ENCODE assay signal across 9 cellular contexts in genomic region chr6:29747688-29748250, GRCh38. TPM values are rescaled to one million over a fixed set of nuclear protein-coding genes. Genes with fewer than 3 reads are reported as not detected.
A peak's percentile ranks its signal among the peaks of the same experiment; 100 is the strongest.
DNase-seq lines count a peak whose midpoint lies in the region; ATAC-seq, FAIRE-seq and TF ChIP-seq lines count a peak whose summit lies in the region.
"Had no signal": no experiment of that assay in that cellular context is flagged by ENCODE, and none has a peak within 500 bp of the region (broad histone marks: within the 10 kb centered on the region; RNA-seq: fewer than 3 reads in every experiment).

No MANE protein-coding gene starts in this region.

- SMC1A ChIA-PET in GM12878 (lab: Charles Lee; ENCODE audit: uncharacterized antibody, unreplicated experiment), result interaction anchor here (1.1 to 2.4 kb wide), 3 partner anchors 10 to 98 kb away, joined by 3 to 17 read pairs (median 9); no protein-coding TSS in a partner anchor

- H3K4me1 ChIP-seq in heart left ventricle, result peaks cover 0 to 34% (median 25%) of the 10 kb centered on the region in 12 donors
- H3K4me1 ChIP-seq in GM12878 (ENCODE audit: control insufficient read depth, insufficient read depth, low read length), result peaks cover 10% of the 10 kb centered on the region
- peaks cover 31% of the 10 kb centered on the region for H3K4me1 ChIP-seq in lower lobe of right lung

- intact Hi-C loops in heart left ventricle (cut with DNase I) (loop anchor here in 1 of 10 donors (10.0 kb wide), 1 partner anchor 93 kb away; the partner anchor contains the start of gene MOG), Right ventricle myocardium inferior (cut with DNase I) (no loop called here), GM12878 (cut with micrococcal nuclease; ENCODE audit: unreplicated experiment) (no loop called here), lower lobe of right lung (cut with DNase I) (no loop called here)

- RAD21 ChIA-PET in GM12878 (lab: Charles Lee; ENCODE audit: unreplicated experiment), result interaction anchor here (1.4 to 2.9 kb wide), 4 partner anchors 10 to 100 kb away, joined by 4 to 11 read pairs (median 6); no protein-coding TSS in a partner anchor

- WGBS in heart left ventricle, 4 donors, result 77 to 87% (median 81%) methylated on average over 8 of the region's 8 CpGs
- WGBS in GM12878 (ENCODE audit: insufficient coverage, insufficient replicate concordance, low lambda C conversion rate, missing lambda C conversion rate), result 84% methylated on average over 8 of the region's 8 CpGs

- H3K4me3 ChIP-seq in heart left ventricle (peak overlapping the region; percentile 67 to 96 (median 78)), GM12878 (peak overlapping the region; percentile 85), lower lobe of right lung (peak overlapping the region; percentile 78)

- DNase-seq in heart left ventricle, result no peak
- DNase-seq in Right ventricle myocardium inferior (ENCODE audit: missing footprints), result no peak
- DNase-seq in GM12878 (ENCODE audit: low read depth, low spot score), result no peak
- no peak for DNase-seq in lower lobe of right lung
- DNase-seq in urothelium cell line (ENCODE audit: low spot score), result peak; percentile 13
- DNase-seq in ACHN, result no peak
- DNase-seq in A172 (ENCODE audit: low spot score), result no peak

- H3K4me2 ChIP-seq in GM12878 (ENCODE audit: control insufficient read depth, insufficient read depth), result peak overlapping the region; percentile 89

- BruUV-seq in GM12878 (replicated peaks; lab: Mats Ljungman, UMichigan), result no TSS peak

- H3K79me2 ChIP-seq in GM12878 (ENCODE audit: control insufficient read depth, insufficient read depth, low read length), result peaks cover 5% of the 10 kb centered on the region

- in situ Hi-C loops in GM12878 (cut with MboI) (no loop called here), ACHN (cut with HindIII; ENCODE audit: low pct_ligation_motif_present, low pct_unique_long_range_greater_than_20kb, low sequenced_read_pairs) (no loop called here)

- CTCF ChIA-PET in GM12878 (lab: Yijun Ruan, JAX), result interaction anchor here (0.6 to 8.7 kb wide), 8 partner anchors 11 to 99 kb away, joined by 3 to 117 read pairs (median 10); no protein-coding TSS in a partner anchor

- peaks cover 0 to 14% (median 0%) of the 10 kb centered on the region in 9 donors for H3K36me3 ChIP-seq in heart left ventricle
- no peaks in the 10 kb centered on the region for H3K36me3 ChIP-seq in GM12878 (ENCODE audit: control insufficient read depth in 2 of 2, insufficient read depth in 2 of 2, low read length in 1 of 2)
- peaks cover 15% of the 10 kb centered on the region for H3K36me3 ChIP-seq in lower lobe of right lung

- TF ChIP-seq POLR2A in heart left ventricle (IDR thresholded peaks at IDR 0.05) (no peak), GM12878 (IDR thresholded peaks at IDR 0.05; ENCODE audit: low read depth, low read length) (no peak)

- peak overlapping the region in 3 of 12 donors; percentile 83 to 85 (median 85) for H3K27ac ChIP-seq in heart left ventricle
- no peak overlapping the region for H3K27ac ChIP-seq in GM12878 (ENCODE audit: control insufficient read depth, insufficient read depth)
- H3K27ac ChIP-seq in lower lobe of right lung, result no peak overlapping the region

- no peak for TF ChIP-seq RAD21 in GM12878 (IDR thresholded peaks at IDR 0.05; ENCODE audit: insufficient read depth, low read depth, low read length)

- H3K27me3 ChIP-seq in heart left ventricle, result no peaks in the 10 kb centered on the region
- H3K27me3 ChIP-seq in GM12878 (replicated peaks in 1 of 2; ENCODE audit: control insufficient read depth in 2 of 2, insufficient read depth in 2 of 2, low read length in 1 of 2), result no peaks in the 10 kb centered on the region
- no peaks in the 10 kb centered on the region for H3K27me3 ChIP-seq in lower lobe of right lung (ENCODE audit: low read depth)

- ATAC-seq in heart left ventricle (no peak), Right ventricle myocardium inferior (no peak), GM12878 (no peak), lower lobe of right lung (no peak), GM18870 (IDR thresholded peaks at IDR 0.05; ENCODE audit: unreplicated experiment) (no peak)

- no peaks in the 10 kb centered on the region for H3K9me3 ChIP-seq in heart left ventricle
- no peaks in the 10 kb centered on the region for H3K9me3 ChIP-seq in GM12878 (replicated peaks; ENCODE audit: control insufficient read depth, insufficient read depth, low read length)
- H3K9me3 ChIP-seq in lower lobe of right lung, result no peaks in the 10 kb centered on the region

- H2AFZ ChIP-seq in GM12878 (ENCODE audit: control insufficient read depth, low read depth, low read length), result peak overlapping the region; percentile 31; the same call in 1 of the 2 replicates

- no peak for TF ChIP-seq EP300 in GM12878 (IDR thresholded peaks at IDR 0.05; ENCODE audit: borderline replicate concordance in 1 of 2, control insufficient read depth in 1 of 2, low read depth in 2 of 2, low read length in 2 of 2)

- FAIRE-seq in GM12878 (lab: Jason Lieb, UNC), result no peak
- FAIRE-seq in urothelium cell line (lab: Jason Lieb, UNC), result no peak
- FAIRE-seq: TTC549 had no signal

- 0 out of 2 replicates have a peak overlapping the region, but pooled peaks have one; percentile 16 for H3K9ac ChIP-seq in GM12878 (ENCODE audit: control insufficient read depth, insufficient read depth, low read length)

- H4K20me1 ChIP-seq in GM12878 (ENCODE audit: control insufficient read depth, insufficient read depth), result no peaks in the 10 kb centered on the region

- no peak for TF ChIP-seq CTCF in heart left ventricle (IDR thresholded peaks at IDR 0.05)
- no peak for TF ChIP-seq CTCF in GM12878 (IDR thresholded peaks at IDR 0.05 in 2 of 3, conservative IDR thresholded peaks at IDR 0.05 in 1 of 3; ENCODE audit: control insufficient read depth in 2 of 3, extremely low read depth in 1 of 3, insufficient read depth in 1 of 3, low read depth in 3 of 3, low read length in 3 of 3)
- TF ChIP-seq CTCF in lower lobe of right lung (IDR thresholded peaks at IDR 0.05), result no peak

- POLR2A ChIA-PET in GM12878 (lab: Charles Lee), result interaction anchor here (0.7 to 1.4 kb wide), 2 partner anchors 22 to 295 kb away, joined by 3 to 4 read pairs; no protein-coding TSS in a partner anchor

TF ChIP-seq in GM12878, 131 proteins besides CTCF, POLR2A, EP300 and RAD21:
- TF ChIP-seq E2F4 (IDR thresholded peaks at IDR 0.05; ENCODE audit: low read depth, low read length) (no peak), SREBF1 (IDR thresholded peaks at IDR 0.05; ENCODE audit: low read length) (no peak)
TF ChIP-seq in GM12878: peak in this region for 0.

RNA-seq across cellular contexts. Expression of gene HLA-F, which starts 24.5 kb away (rescaled TPM):
- total RNA-seq in heart left ventricle (100 to 1,000 TPM in 1 of 9 donors, 10 to 100 TPM in 8; 23.1 to 228 (median 34.7) TPM), Right ventricle myocardium inferior (32.6 TPM), GM12878 (2014; rRNA removed) (310 and 335 TPM in 2 replicates), GM12878 (2014; rRNA removed; fragmentation: Illumina TruSeq; extraction: Trizol) (147 and 149 TPM in 2 replicates), GM12878 (2021) (302 and 313 TPM in 2 replicates), lower lobe of right lung (176 TPM)
- polyA plus RNA-seq in heart left ventricle (10 to 100 TPM; 44.2 to 44.6 TPM), GM12878 (2011; rRNA removed) (174 and 276 TPM in 2 replicates), GM12878 (2014; fragmentation: Illumina TruSeq; extraction: Trizol) (29.4 and 87.6 TPM in 2 replicates), GM12878 (2014; fragmentation: Nextera tagmentation; extraction: Ambion mirVana) (100 to 1,000 TPM in 1 of 2 experiments, 10 to 100 TPM in 1; 30.1 to 107 TPM), GM12878 (2014; rRNA removed) (342 and 354 TPM in 2 replicates), GM12878 (2016; fragmentation: Nextera tagmentation; extraction: Ambion mirVana) (100 to 1,000 TPM; 120 to 143 TPM)
- total RNA-seq in GM12878 (2013; cell fraction: nucleolus; rRNA removed), result 698 and 699 TPM in 2 replicates
- polyA plus RNA-seq in GM12878 (2011; ENCODE audit: low read depth), result 183 TPM
- 229 and 329 TPM in 2 replicates for polyA plus RNA-seq in GM12878 (2011; cell fraction: cytosol; rRNA removed)
- polyA plus RNA-seq in GM12878 (2011; cell fraction: nucleus; rRNA removed), result 1,246 and 1,757 TPM in 2 replicates
- 338 and 424 TPM in 2 replicates for polyA plus RNA-seq in GM12878 (2012)
- 141 and 186 TPM in 2 replicates for polyA minus RNA-seq in GM12878 (2011; rRNA and poly(A)+ RNA removed)
- 53.2 and 58.8 TPM in 2 replicates for polyA minus RNA-seq in GM12878 (2011; cell fraction: cytosol; rRNA and poly(A)+ RNA removed)
- 427 and 490 TPM in 2 replicates for polyA minus RNA-seq in GM12878 (2011; cell fraction: nucleus; rRNA and poly(A)+ RNA removed)
- total RNA-seq in A172 (2014; rRNA removed; shearing (Covaris generic)), result 8.2 and 13.3 TPM in 2 replicates
